23 cellular contexts compared by ENCODE assay signal in genomic region chr17:61783556-61784304, GRCh38.
DNase-seq lines count a peak whose midpoint lies in the region; ATAC-seq and TF ChIP-seq lines count a peak whose summit lies in the region.
"Had no signal": no experiment of that assay in that cellular context is flagged by ENCODE, and none has a peak within 500 bp of the region (broad histone marks: within the 10 kb centered on the region; RNA-seq: fewer than 3 reads in every experiment).

No MANE protein-coding gene starts in this region.

- H3K4me2 ChIP-seq in DOHH2 (ENCODE audit: low read length): peak overlapping the region; percentile 91
- H3K4me2 ChIP-seq: KMS-11 had no signal

- BruUV-seq in Calu3 (replicated peaks; lab: Mats Ljungman, UMichigan): no TSS peak

- no peaks in the 10 kb centered on the region for H3K27me3 Mint-ChIP-seq in Calu3 (ENCODE audit: unreplicated experiment)

- no peaks in the 10 kb centered on the region for H3K9me2 ChIP-seq in DOHH2 (replicated peaks; ENCODE audit: control insufficient read depth, low read length)

- H3K36me3 ChIP-seq in DOHH2 (ENCODE audit: control insufficient read depth, low read length): peaks cover 55% of the 10 kb centered on the region
- H3K36me3 ChIP-seq: adrenal gland, upper lobe of right lung had no signal

- DNase-seq in retina (no peak), Calu3 (no peak), NCI-H2227 (lab: John Stamatoyannopoulos, UW; ENCODE audit: unreplicated experiment) (no peak)
- no peak for DNase-seq in activated T-cell treated with anti-CD3 and anti-CD28 coated beads, Interleukin-2, amount 50 U/mL, for 1 hour
- DNase-seq: activated CD4-positive, CD25-positive, alpha-beta regulatory T cell treated with anti-CD3 and anti-CD28 coated beads, Interleukin-2, amount 50 U/mL, for 72 hours; adrenal gland; caudate nucleus; effector CD8-positive, alpha-beta T cell; kidney; NCI-H1105 treated with DMSO at 0.1 percent for 48 hours; NCI-H2227 treated with DMSO at 0.1 percent for 48 hours; nephron progenitor cell; SHP77; stimulated activated naive CD4-positive, alpha-beta T cell treated with Interleukin-2 at 50 U/mL for 16 hours; T-helper 2 cell; upper lobe of right lung had no signal

- no peaks in the 10 kb centered on the region for H3K4me1 Mint-ChIP-seq in Calu3 (ENCODE audit: low read depth, unreplicated experiment)
- H3K4me1 Mint-ChIP-seq: nephron progenitor cell had no signal

- intact Hi-C loops in Calu3 (cut with micrococcal nuclease; ENCODE audit: unreplicated experiment): no loop called here

- no peak overlapping the region for H3K27ac Mint-ChIP-seq in Calu3 (ENCODE audit: unreplicated experiment)
- H3K27ac Mint-ChIP-seq: nephron progenitor cell had no signal

- no peaks in the 10 kb centered on the region for H3K36me3 Mint-ChIP-seq in Calu3 (ENCODE audit: insufficient read depth, unreplicated experiment)

- no peaks in the 10 kb centered on the region for H3K9me3 ChIP-seq in DOHH2 (ENCODE audit: control insufficient read depth, insufficient read depth, low read length)
- H3K9me3 ChIP-seq: adrenal gland, upper lobe of right lung had no signal

- TF ChIP-seq CTCF in DOHH2 (IDR thresholded peaks at IDR 0.05; ENCODE audit: low read depth, low read length, poor library complexity, severe bottlenecking) (no peak), Calu3 (IDR thresholded peaks at IDR 0.05; ENCODE audit: unreplicated experiment) (no peak)

- H4K20me1 ChIP-seq in DOHH2 (ENCODE audit: control insufficient read depth, insufficient read depth, low read depth, low read length): no peaks in the 10 kb centered on the region

- H3K4me3 ChIP-seq in DOHH2 (ENCODE audit: low read length): peak overlapping the region; percentile 69
- H3K4me3 ChIP-seq: adrenal gland, upper lobe of right lung had no signal

- peaks cover 5% of the 10 kb centered on the region for H3K79me2 ChIP-seq in DOHH2 (ENCODE audit: control insufficient read depth, low read length)

- CTCF ChIA-PET in Calu3 (lab: Charles Lee): interaction anchor here (0.6 kb wide), 1 partner anchor 356 kb away, joined by 3 read pairs; no protein-coding TSS in a partner anchor

- no peak overlapping the region for H3K4me3 Mint-ChIP-seq in Calu3 (ENCODE audit: low read depth, unreplicated experiment)
- H3K4me3 Mint-ChIP-seq: nephron progenitor cell had no signal

- H3K9me3 Mint-ChIP-seq in Calu3 (ENCODE audit: low read depth, unreplicated experiment): no peaks in the 10 kb centered on the region
- H3K9me3 Mint-ChIP-seq: nephron progenitor cell had no signal

- H3F3A ChIP-seq in DOHH2 (ENCODE audit: control insufficient read depth, insufficient read depth): peaks cover 32% of the 10 kb centered on the region

- ATAC-seq in GM19023 (IDR thresholded peaks at IDR 0.05; ENCODE audit: unreplicated experiment) (peak; percentile 70), HG02759 (IDR thresholded peaks at IDR 0.05; ENCODE audit: unreplicated experiment) (peak; percentile 70), HG03565 (IDR thresholded peaks at IDR 0.05; ENCODE audit: unreplicated experiment) (peak; percentile 75)
- ATAC-seq: upper lobe of right lung had no signal

- H3K4me1 ChIP-seq in DOHH2 (ENCODE audit: control insufficient read depth, low read length): peaks cover 72% of the 10 kb centered on the region
- H3K4me1 ChIP-seq: adrenal gland, upper lobe of right lung had no signal

- peak overlapping the region; percentile 100 for H3K27ac ChIP-seq in DOHH2 (ENCODE audit: low read depth, low read length)
- H3K27ac ChIP-seq: adrenal gland, C4-2B, HL-60, KMS-11, upper lobe of right lung had no signal

- H3K27me3 ChIP-seq in DOHH2 (ENCODE audit: control insufficient read depth, low read length): no peaks in the 10 kb centered on the region
- H3K27me3 ChIP-seq: adrenal gland, upper lobe of right lung had no signal
